In genomic region chr3:13251166-13251892, GRCh38 we compare ENCODE assay signal across 15 cellular contexts.
"Had no signal": no experiment of that assay in that cellular context is flagged by ENCODE, and none has a peak within 500 bp of the region (broad histone marks: within the 10 kb centered on the region; RNA-seq: fewer than 3 reads in every experiment).

No MANE protein-coding gene starts in this region.

- H3K4me1 ChIP-seq: body of pancreas, testis had no signal

- H3K27me3 ChIP-seq: body of pancreas, testis had no signal

- H3K4me3 ChIP-seq: body of pancreas, testis had no signal

- H3K27ac ChIP-seq: body of pancreas, testis had no signal

- DNase-seq: activated B cell treated with CpG ODN at 0.5 μM for 24 hours; activated CD4-positive, alpha-beta memory T cell treated with anti-CD3 and anti-CD28 coated beads, Interleukin-2, amount 10 ng/mL, durations not matched to agents 7 days and 5 days; activated CD4-positive, alpha-beta T cell treated with anti-CD3 and anti-CD28 coated beads for 4 hours; activated naive CD4-positive, alpha-beta T cell treated with anti-CD3 and anti-CD28 coated beads for 36 hours; activated T-cell treated with anti-CD3 and anti-CD28 coated beads, Interleukin-2, amount 50 U/mL, for 24 hours; body of pancreas; caudate nucleus; mesenchymal stem cell; naive thymus-derived CD4-positive, alpha-beta T cell; stimulated activated CD4-positive, alpha-beta T cell treated with anti-CD3 and anti-CD28 coated beads, Interleukin-4, amount 100 ng/mL, for 24 hours; testis had no signal

- ATAC-seq: body of pancreas; naive thymus-derived CD4-positive, alpha-beta T cell; sciatic nerve; stimulated activated effector memory CD8-positive, alpha-beta T cell treated with anti-CD3 and anti-CD28 coated beads, Interleukin-12 subunit alpha, Interleukin-12 subunit beta, amount 100 ng/mL, for 72 hours had no signal

- H3K9me3 ChIP-seq: body of pancreas, testis had no signal

- FAIRE-seq: colon, TTC549 had no signal
